Comparison of ENCODE assay signal across 24 cellular contexts in the genomic region with DNA sequence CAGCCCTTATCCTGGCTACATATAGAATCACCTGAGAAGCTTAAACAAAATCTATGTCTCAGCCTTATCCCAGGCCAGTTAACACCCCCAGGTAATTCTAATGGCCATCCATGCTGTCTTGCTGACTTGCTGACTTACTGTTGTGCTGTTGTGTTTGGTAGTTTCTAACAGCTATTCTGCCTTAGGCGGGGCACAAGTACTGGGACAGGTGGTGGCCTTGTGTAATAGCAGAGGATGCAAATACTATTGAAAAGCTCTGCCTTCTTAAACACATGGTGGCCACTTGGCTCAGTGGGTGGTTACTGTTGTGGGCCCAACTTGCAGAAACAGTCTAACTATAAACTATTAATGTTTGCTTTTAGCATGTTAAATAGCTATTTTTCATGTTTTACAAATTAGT. TPM values are rescaled to one million over a fixed set of nuclear protein-coding genes. Genes with fewer than 3 reads are reported as not detected.
"Had no signal": no experiment of that assay in that cellular context is flagged by ENCODE, and none has a peak within 500 bp of the region (broad histone marks: within the 10 kb centered on the region; RNA-seq: fewer than 3 reads in every experiment).

No MANE protein-coding gene starts in this region.

- ATAC-seq: activated CD8-positive, alpha-beta T cell treated with anti-CD3 and anti-CD28 coated beads, Interleukin-2, amount 10 ng/mL, durations not matched to agents 7 days and 5 days; activated naive CD8-positive, alpha-beta T cell treated with anti-CD3 and anti-CD28 coated beads, Interleukin-2, amount 50 U/mL, for 24 hours; foreskin keratinocyte; left lobe of liver had no signal

- H3K9me3 ChIP-seq: thyroid gland had no signal

- H3K4me1 ChIP-seq: thyroid gland had no signal

- DNase-seq: activated B cell treated with CpG ODN at 0.5 μM for 24 hours; activated CD4-positive, alpha-beta T cell treated with anti-CD3 and anti-CD28 coated beads for 4 hours; activated CD8-positive, alpha-beta T cell treated with anti-CD3 and anti-CD28 coated beads, Interleukin-2, amount 10 ng/mL, durations not matched to agents 7 days and 5 days; activated naive CD4-positive, alpha-beta T cell treated with anti-CD3 and anti-CD28 coated beads for 36 hours; activated naive CD8-positive, alpha-beta T cell treated with anti-CD3 and anti-CD28 coated beads, Interleukin-2, amount 50 U/mL, for 24 hours; activated T-cell treated with anti-CD3 and anti-CD28 coated beads, Interleukin-2, amount 50 U/mL, for 24 hours; anterior cingulate cortex; caudate nucleus; endodermal cell; foreskin keratinocyte; glutamatergic neuron; hippocampal formation; midbrain; occipital lobe; stimulated activated CD4-positive, alpha-beta T cell treated with anti-CD3 and anti-CD28 coated beads, Interleukin-12 subunit alpha, Interleukin-12 subunit beta, amount 100 ng/mL, for 4 hours; stimulated activated CD4-positive, alpha-beta T cell treated with anti-CD3 and anti-CD28 coated beads, Interleukin-1b, Interleukin-23, amount 100 ng/mL, for 48 hours; stimulated activated CD8-positive, alpha-beta memory T cell treated with anti-CD3 and anti-CD28 coated beads, Interleukin-4, amount 100 ng/mL, for 48 hours; stimulated activated naive CD4-positive, alpha-beta T cell treated with Interleukin-2 at 50 U/mL for 16 hours; thyroid gland had no signal

- H3K4me3 ChIP-seq: thyroid gland had no signal

- H3K27ac ChIP-seq: epithelial cell of prostate, foreskin keratinocyte, thyroid gland had no signal

- H3K27me3 ChIP-seq: foreskin keratinocyte, thyroid gland had no signal

- H3K36me3 ChIP-seq: thyroid gland had no signal

RNA-seq across cellular contexts. Expression of a gene that starts 56.2 kb away (rescaled TPM):
- total RNA-seq: activated CD8-positive, alpha-beta T cell treated with anti-CD3 and anti-CD28 coated beads, Interleukin-2, amount 10 ng/mL, durations not matched to agents 7 days and 5 days; activated T-helper 2 cell treated with anti-CD3 and anti-CD28 coated beads, Interferon-gamma antibody, Interleukin-2, Interleukin-4, amounts not matched to agents 10 μg/mL and 5 μg/mL and 100 μg/mL, durations not matched to agents 14 hours and 24 hours and 36 hours; dermis microvascular lymphatic vessel endothelial cell; T-helper 2 cell treated with Interferon-gamma antibody and Interleukin-4, amounts not matched to agents 100 ng/mL and 5 ng/mL, for 36 hours had no signal
